13 cellular contexts compared by ENCODE assay signal in genomic region chr17:15377200-15377599, GRCh38. TPM values are rescaled to one million over a fixed set of nuclear protein-coding genes. Genes with fewer than 3 reads are reported as not detected.
DNase-seq lines count a peak whose midpoint lies in the region; ATAC-seq and TF ChIP-seq lines count a peak whose summit lies in the region.
"Had no signal": no experiment of that assay in that cellular context is flagged by ENCODE, and none has a peak within 500 bp of the region (broad histone marks: within the 10 kb centered on the region; RNA-seq: fewer than 3 reads in every experiment).

No MANE protein-coding gene starts in this region.

- H3K9me3 Mint-ChIP-seq in Caco-2 (ENCODE audit: unreplicated experiment), result peaks cover 9% of the 10 kb centered on the region

- H4K91ac ChIP-seq in trophoblast cell (ENCODE audit: low read depth, low read length), result peak overlapping the region; percentile 95

- H3K4me1 Mint-ChIP-seq in Caco-2 (ENCODE audit: low read depth, unreplicated experiment), result peaks cover 7% of the 10 kb centered on the region
- H3K4me1 Mint-ChIP-seq: CD4-positive, CD25-positive, alpha-beta regulatory T cell had no signal

- H3K4me3 ChIP-seq in Caco-2 (ENCODE audit: low read depth, low read length), result no peak overlapping the region
- H3K4me3 ChIP-seq in SJCRH30, result peak overlapping the region; percentile 21
- no peak overlapping the region for H3K4me3 ChIP-seq in trophoblast cell (ENCODE audit: low read depth, low read length)

- peak overlapping the region; percentile 16; the same call in 1 of the 2 replicates for H3K27ac ChIP-seq in SJCRH30
- peak overlapping the region; percentile 93 for H3K27ac ChIP-seq in trophoblast cell (ENCODE audit: low read depth, low read length)

- ATAC-seq in HG03045 (IDR thresholded peaks at IDR 0.05; ENCODE audit: unreplicated experiment), result no peak

- peaks cover 15% of the 10 kb centered on the region for H3K79me1 ChIP-seq in trophoblast cell (ENCODE audit: low read length)

- H2AK5ac ChIP-seq in trophoblast cell (ENCODE audit: low read length), result peak overlapping the region; percentile 89

- H3K4me1 ChIP-seq in Caco-2, result peaks cover 21% of the 10 kb centered on the region
- H3K4me1 ChIP-seq in SJCRH30, result peaks cover 4% of the 10 kb centered on the region; the same call in 1 of the 2 replicates
- H3K4me1 ChIP-seq in trophoblast cell (ENCODE audit: control insufficient read depth in 1 of 2, insufficient read depth in 2 of 2, low read length in 2 of 2), result peaks cover 15 to 16% of the 10 kb centered on the region in 2 experiments

- peak overlapping the region; percentile 20 for H2AFZ ChIP-seq in trophoblast cell (ENCODE audit: insufficient read depth, low read length, poor library complexity)

- peak overlapping the region; percentile 93 for H2BK12ac ChIP-seq in trophoblast cell (ENCODE audit: low read length)

- peak overlapping the region; percentile 52 for H3K4me2 ChIP-seq in trophoblast cell (ENCODE audit: low read length)

- no peaks in the 10 kb centered on the region for H3K36me3 Mint-ChIP-seq in Caco-2 (ENCODE audit: insufficient read depth, unreplicated experiment)
- H3K36me3 Mint-ChIP-seq: CD4-positive, CD25-positive, alpha-beta regulatory T cell had no signal

- DNase-seq in Caco-2 (no peak), SJCRH30 (no peak), fibroblast of gingiva (ENCODE audit: low read depth) (peak; percentile 40), trophoblast cell (peak in 1 of 2 donors; percentile 44), NCI-H2029 treated with DMSO at 0.1 percent for 48 hours (lab: John Stamatoyannopoulos, UW) (no peak), NCI-H2227 (lab: John Stamatoyannopoulos, UW; ENCODE audit: unreplicated experiment) (no peak)
- DNase-seq in stimulated activated CD4-positive, alpha-beta T cell treated with anti-CD3 and anti-CD28 coated beads, Interleukin-2, amount 100 ng/mL, for 48 hours, result no peak
- DNase-seq: activated CD4-positive, alpha-beta T cell treated with anti-CD3 and anti-CD28 coated beads for 1 hour; activated gamma-delta T cell; CD4-positive, CD25-positive, alpha-beta regulatory T cell; effector memory CD4-positive, alpha-beta T cell; SIG-M5 had no signal

- no peaks in the 10 kb centered on the region for H3K36me3 ChIP-seq in Caco-2 (ENCODE audit: control insufficient read depth, insufficient read depth, low read length)
- no peaks in the 10 kb centered on the region for H3K36me3 ChIP-seq in SJCRH30
- no peaks in the 10 kb centered on the region for H3K36me3 ChIP-seq in trophoblast cell (ENCODE audit: control insufficient read depth in 1 of 2, insufficient read depth in 2 of 2, low read length in 2 of 2)

- H3K27me3 ChIP-seq in Caco-2 (replicated peaks; ENCODE audit: control insufficient read depth, insufficient read depth, low read length) (no peaks in the 10 kb centered on the region), SJCRH30 (no peaks in the 10 kb centered on the region), trophoblast cell (ENCODE audit: insufficient read depth, low read length) (no peaks in the 10 kb centered on the region)

- no peak for TF ChIP-seq CTCF in Caco-2 (IDR thresholded peaks at IDR 0.05; ENCODE audit: insufficient read depth in 1 of 2, low read depth in 1 of 2, low read length in 1 of 2, severe bottlenecking in 1 of 2, unreplicated experiment in 1 of 2)

- CTCF ChIA-PET in Caco-2 (lab: Charles Lee), result no interaction called here

- no peak overlapping the region for H3K23ac ChIP-seq in trophoblast cell (ENCODE audit: low read length)

- peak overlapping the region; percentile 12 for H4K12ac ChIP-seq in trophoblast cell (ENCODE audit: low read depth, low read length)

- peak overlapping the region; percentile 22 for H3K4ac ChIP-seq in trophoblast cell (ENCODE audit: low read depth, low read length)

- H3K27ac Mint-ChIP-seq in Caco-2 (ENCODE audit: unreplicated experiment), result peak overlapping the region; percentile 85
- H3K27ac Mint-ChIP-seq: CD4-positive, CD25-positive, alpha-beta regulatory T cell had no signal

- intact Hi-C loops in Caco-2 (cut with micrococcal nuclease; ENCODE audit: unreplicated experiment), result no loop called here

- H3K4me3 Mint-ChIP-seq in Caco-2 (ENCODE audit: unreplicated experiment), result peak overlapping the region; percentile 23
- H3K4me3 Mint-ChIP-seq: CD4-positive, CD25-positive, alpha-beta regulatory T cell had no signal

- H2BK120ac ChIP-seq in trophoblast cell (ENCODE audit: insufficient read depth, low read length, poor library complexity), result peak overlapping the region; percentile 96

- peak overlapping the region; percentile 62 for H3K14ac ChIP-seq in trophoblast cell (ENCODE audit: low read length)

- peak overlapping the region; percentile 69 for H4K8ac ChIP-seq in trophoblast cell (ENCODE audit: low read depth, low read length)

- WGBS in trophoblast cell (ENCODE audit: extremely low coverage, insufficient coverage, insufficient read length), result no CpG with 5 or more reads among the region's 4 CpGs

- POLR2A ChIA-PET in Caco-2 (lab: Charles Lee), result no interaction called here

- H3K18ac ChIP-seq in trophoblast cell (ENCODE audit: low read length), result peak overlapping the region; percentile 76

- TSS peak; percentile 57 for BruUV-seq in Caco-2 (replicated peaks; lab: Mats Ljungman, UMichigan)

- H3K9me3 ChIP-seq in Caco-2, result no peaks in the 10 kb centered on the region
- no peaks in the 10 kb centered on the region for H3K9me3 ChIP-seq in SJCRH30 (replicated peaks)
- H3K9me3 ChIP-seq in trophoblast cell (ENCODE audit: insufficient read depth, low read depth, low read length), result no peaks in the 10 kb centered on the region

- no peaks in the 10 kb centered on the region for H3K27me3 Mint-ChIP-seq in Caco-2 (ENCODE audit: insufficient read depth, unreplicated experiment)

- H3K79me2 ChIP-seq in trophoblast cell (ENCODE audit: control insufficient read depth, insufficient read depth, low read length, poor library complexity), result no peaks in the 10 kb centered on the region

- no peak overlapping the region for H3K9ac ChIP-seq in trophoblast cell (ENCODE audit: low read length)

- H2BK5ac ChIP-seq in trophoblast cell (ENCODE audit: low read depth, low read length, poor library complexity), result peak overlapping the region; percentile 92

RNA-seq across cellular contexts. Expression of gene TEKT3, which starts 35.8 kb away (rescaled TPM):
- total RNA-seq in Caco-2 (2022), result 0.43 TPM in 1 of 2 replicates, not detected in the other
- not detected in 2 replicates for total RNA-seq in SJCRH30 (2014; rRNA removed; shearing (Covaris generic))
- polyA plus RNA-seq in trophoblast cell (2013), result 0.90 and 1.5 TPM in 2 replicates
